22 cellular contexts compared by ENCODE assay signal in the genomic region with DNA sequence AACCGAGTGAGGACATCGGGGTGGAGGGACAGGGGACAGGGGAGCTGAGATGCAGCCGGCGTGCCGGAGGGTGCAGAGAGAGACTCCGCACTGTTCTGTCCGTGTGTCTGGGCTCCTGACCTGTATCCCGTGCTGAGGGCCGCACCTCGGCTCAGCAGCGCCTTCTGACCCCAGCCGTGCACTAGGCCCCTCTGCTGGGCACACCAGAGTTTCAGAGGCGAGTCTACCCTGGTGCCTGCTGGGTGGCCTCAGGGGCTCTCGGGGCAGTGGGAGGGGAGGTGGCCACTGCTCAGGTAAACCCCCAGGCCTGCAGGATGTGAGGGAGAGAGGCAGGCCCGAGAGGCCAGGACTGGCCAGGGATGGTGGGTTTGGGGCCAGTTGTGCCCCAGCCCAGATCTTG.
"Had no signal": no experiment of that assay in that cellular context is flagged by ENCODE, and none has a peak within 500 bp of the region (broad histone marks: within the 10 kb centered on the region; RNA-seq: fewer than 3 reads in every experiment).

No MANE protein-coding gene starts in this region.

- H3K4me3 ChIP-seq: left ventricle myocardium inferior, lung, mucosa of descending colon, pancreas, prostate gland, skin epidermis, stomach, testis, thyroid gland, transverse colon, upper lobe of left lung had no signal

- H3K27me3 ChIP-seq: pancreas, stomach, testis, thyroid gland, transverse colon, upper lobe of left lung had no signal

- H3K9me3 ChIP-seq: left ventricle myocardium inferior, mucosa of descending colon, pancreas, prostate gland, stomach, testis, thyroid gland, transverse colon, upper lobe of left lung had no signal

- H3K36me3 ChIP-seq: pancreas had no signal

- FAIRE-seq: pancreas had no signal

- DNase-seq: left ventricle myocardium inferior; midbrain; mucosa of descending colon; naive thymus-derived CD8-positive, alpha-beta T cell; pancreas; posterior cingulate gyrus; retina; right cardiac atrium; stimulated activated CD4-positive, alpha-beta T cell treated with anti-CD3 and anti-CD28 coated beads, Interleukin-12 subunit alpha, Interleukin-12 subunit beta, amount 100 ng/mL, for 4 hours; stimulated activated CD4-positive, alpha-beta T cell treated with anti-CD3 and anti-CD28 coated beads, Interleukin-15, amount 100 ng/mL, for 24 hours; stimulated activated CD4-positive, alpha-beta T cell treated with anti-CD3 and anti-CD28 coated beads, Interleukin-2, amount 100 ng/mL, for 24 hours; stimulated activated CD4-positive, alpha-beta T cell treated with anti-CD3 and anti-CD28 coated beads, Interleukin-4, amount 100 ng/mL, for 1 hour; stimulated activated naive B cell treated with anti-CD40 and anti-IgM and Interleukin-4, amounts not matched to agents 10 μg/mL and 1 μg/mL and 100 μg/mL, for 72 hours; stimulated activated naive CD8-positive, alpha-beta T cell treated with anti-CD3 and anti-CD28 coated beads, Interleukin-15, Interleukin-2, amounts not matched to agents 100 U/mL and 50 U/mL, for 24 hours; stomach; testis; thyroid gland; transverse colon had no signal

- H3K4me1 ChIP-seq: pancreas had no signal

- H3K27ac ChIP-seq: left ventricle myocardium inferior, pancreas, prostate gland, stomach, testis, thyroid gland, transverse colon, upper lobe of left lung had no signal
